ENCODE assay signal across 7 cellular contexts in genomic region chr1:156116731-156117130, GRCh38. TPM values are rescaled to one million over a fixed set of nuclear protein-coding genes. Genes with fewer than 3 reads are reported as not detected.
DNase-seq lines count a peak whose midpoint lies in the region; ATAC-seq and TF ChIP-seq lines count a peak whose summit lies in the region.
"Not testable (repeated sequence)": the region's sequence is repeated elsewhere in the genome, so short reads cannot be mapped to it uniquely, and the experiment has no call there.

No MANE protein-coding gene starts in this region.

- TF ChIP-seq POLR2A in heart left ventricle (IDR thresholded peaks at IDR 0.05) = not testable (repeated sequence)

- CTCF ChIA-PET in RWPE1 (lab: Yijun Ruan, JAX) = interaction anchor here (0.6 to 1.5 kb wide), 3 partner anchors 13 to 110 kb away, joined by 3 to 5 read pairs (median 3); no protein-coding TSS in a partner anchor

- H3K4me1 ChIP-seq in heart left ventricle = peaks cover 32 to 68% (median 59%) of the 10 kb centered on the region in 12 donors
- peaks cover 24 to 47% of the 10 kb centered on the region in 2 donors for H3K4me1 ChIP-seq in muscle layer of duodenum (ENCODE audit: control insufficient read depth in 1 of 2, insufficient read depth in 2 of 2, low read length in 2 of 2)
- H3K4me1 ChIP-seq in skeletal muscle tissue (ENCODE audit: control insufficient read depth in 3 of 3, insufficient read depth in 3 of 3, low read length in 3 of 3) = peaks cover 65 to 75% (median 65%) of the 10 kb centered on the region in 3 donors

- H3K9me3 ChIP-seq in heart left ventricle; muscle layer of duodenum (ENCODE audit: control insufficient read depth in 1 of 2, low read length in 2 of 2); skeletal muscle tissue (ENCODE audit: control insufficient read depth in 3 of 3, low read length in 3 of 3): not testable (repeated sequence)

- H3K36me3 Mint-ChIP-seq in activated T-helper 17 cell treated with anti-CD3 and anti-CD28 coated beads, Interleukin-2, amount 50 U/mL, for 72 hours (ENCODE audit: low read depth) = peaks cover 77% of the 10 kb centered on the region

- WGBS in heart left ventricle, 4 donors = 51 to 74% (median 61%) methylated on average over 5 of the region's 5 CpGs

- H3K4me3 Mint-ChIP-seq in activated T-helper 17 cell treated with anti-CD3 and anti-CD28 coated beads, Interleukin-2, amount 50 U/mL, for 72 hours = peak overlapping the region; percentile 91

- H3K4me1 Mint-ChIP-seq in activated T-helper 17 cell treated with anti-CD3 and anti-CD28 coated beads, Interleukin-2, amount 50 U/mL, for 72 hours = peaks cover 27% of the 10 kb centered on the region

- not testable (repeated sequence) for TF ChIP-seq CTCF in GM12864 (IDR thresholded peaks at IDR 0.05; ENCODE audit: low read depth, low read length, missing control alignments); RWPE1 (conservative IDR thresholded peaks at IDR 0.05; ENCODE audit: low read depth); choroid plexus epithelial cell (conservative IDR thresholded peaks at IDR 0.05; ENCODE audit: low read depth, low read length); heart left ventricle (IDR thresholded peaks at IDR 0.05)

- not testable (repeated sequence) for DNase-seq in GM12864 (ENCODE audit: low read depth); RWPE1 (ENCODE audit: low spot score); choroid plexus epithelial cell (ENCODE audit: low read depth); heart left ventricle

- intact Hi-C loops in heart left ventricle (cut with DNase I) = loop anchor here in 1 of 10 donors (10.0 kb wide), 1 partner anchor 548 kb away; no protein-coding TSS in a partner anchor

- POLR2A ChIA-PET in RWPE1 (lab: Yijun Ruan, JAX; ENCODE audit: low non-redundant PET) = interaction anchor here (0.6 to 1.1 kb wide), 2 partner anchors 13 to 18 kb away, joined by 3 read pairs; no protein-coding TSS in a partner anchor

- H3K4me3 ChIP-seq in GM12864 (ENCODE audit: low read depth, low read length) = peak overlapping the region; percentile 71; the same call in 1 of the 2 replicates
- H3K4me3 ChIP-seq in choroid plexus epithelial cell (ENCODE audit: low read depth, low read length) = peak overlapping the region; percentile 99
- H3K4me3 ChIP-seq in heart left ventricle = peak overlapping the region; percentile 78 to 100 (median 91)
- peak overlapping the region; percentile 92 to 99 for H3K4me3 ChIP-seq in muscle layer of duodenum (ENCODE audit: low read depth in 1 of 2, low read length in 2 of 2)
- peak overlapping the region; percentile 96 to 100 (median 100) for H3K4me3 ChIP-seq in skeletal muscle tissue (ENCODE audit: low read length in 3 of 3)

- H3K27ac Mint-ChIP-seq in activated T-helper 17 cell treated with anti-CD3 and anti-CD28 coated beads, Interleukin-2, amount 50 U/mL, for 72 hours = peak overlapping the region; percentile 90

- not testable (repeated sequence) for H3K27me3 ChIP-seq in heart left ventricle; muscle layer of duodenum (ENCODE audit: low read depth, low read length); skeletal muscle tissue (ENCODE audit: control insufficient read depth in 3 of 3, insufficient read depth in 3 of 3, low read length in 3 of 3)

- H3K27ac ChIP-seq in RWPE1 (peak overlapping the region; percentile 100), heart left ventricle (peak overlapping the region; percentile 81 to 99 (median 98)), muscle layer of duodenum (ENCODE audit: low read length) (peak overlapping the region; percentile 98), skeletal muscle tissue (ENCODE audit: low read depth, low read length) (peak overlapping the region; percentile 97)

- H3K9me3 Mint-ChIP-seq in activated T-helper 17 cell treated with anti-CD3 and anti-CD28 coated beads, Interleukin-2, amount 50 U/mL, for 72 hours = not testable (repeated sequence)

- H3K36me3 ChIP-seq in heart left ventricle = peaks cover 0 to 37% (median 0%) of the 10 kb centered on the region in 9 donors
- peaks cover 5 to 24% of the 10 kb centered on the region in 2 donors for H3K36me3 ChIP-seq in muscle layer of duodenum (ENCODE audit: control insufficient read depth in 1 of 2, insufficient read depth in 2 of 2, low read length in 2 of 2)
- H3K36me3 ChIP-seq in skeletal muscle tissue (ENCODE audit: control insufficient read depth in 3 of 3, insufficient read depth in 3 of 3, low read length in 3 of 3) = not testable (repeated sequence)

- not testable (repeated sequence) for ATAC-seq in activated T-helper 17 cell treated with anti-CD3 and anti-CD28 coated beads, Interleukin-2, amount 50 U/mL, for 72 hours (replicated peaks); heart left ventricle

- peak overlapping the region; percentile 99 to 100 (median 100) for H3K9ac ChIP-seq in skeletal muscle tissue (ENCODE audit: low read depth in 1 of 3, low read length in 3 of 3)

- not testable (repeated sequence) for H3K27me3 Mint-ChIP-seq in activated T-helper 17 cell treated with anti-CD3 and anti-CD28 coated beads, Interleukin-2, amount 50 U/mL, for 72 hours

RNA-seq across cellular contexts. Expression of gene LMNA, which starts 2.2 kb away (rescaled TPM):
- total RNA-seq in activated T-helper 17 cell treated with anti-CD3 and anti-CD28 coated beads, Interleukin-2, amount 50 U/mL, for 72 hours = 100 to 1,000 TPM; 150 to 338 TPM
- 100 to 1,000 TPM; 223 to 396 (median 279) TPM for total RNA-seq in heart left ventricle
- 100 to 1,000 TPM; 257 to 272 TPM for polyA plus RNA-seq in heart left ventricle
- total RNA-seq in skeletal muscle tissue = 399 TPM

RNA-seq across cellular contexts. Expression of gene MEX3A, which starts 34.5 kb away (rescaled TPM):
- total RNA-seq in activated T-helper 17 cell treated with anti-CD3 and anti-CD28 coated beads, Interleukin-2, amount 50 U/mL, for 72 hours = under 1 TPM; 0.15 to 0.21 TPM
- total RNA-seq in heart left ventricle (under 1 TPM; 0.12 to 0.53 (median 0.32) TPM), skeletal muscle tissue (6.8 TPM)
- polyA plus RNA-seq in heart left ventricle = under 1 TPM; 0.15 to 0.42 TPM

RNA-seq across cellular contexts. Expression of gene SEMA4A, which starts 36.7 kb away (rescaled TPM):
- 10 to 100 TPM in 1 of 2 donors, 1 to 10 TPM in 1; 1.8 to 17.6 TPM for total RNA-seq in activated T-helper 17 cell treated with anti-CD3 and anti-CD28 coated beads, Interleukin-2, amount 50 U/mL, for 72 hours
- total RNA-seq in heart left ventricle (10 to 100 TPM in 1 of 9 donors, 1 to 10 TPM in 5, under 1 TPM in 3; 0.60 to 10.2 (median 1.6) TPM), skeletal muscle tissue (4.2 TPM)
- 1 to 10 TPM in 1 of 2 donors, under 1 TPM in 1; 0.90 to 1.8 TPM for polyA plus RNA-seq in heart left ventricle

RNA-seq across cellular contexts. Expression of gene RAB25, which starts 55.8 kb away (rescaled TPM):
- 1 to 10 TPM in 1 of 2 donors, under 1 TPM in 1; 0.43 to 1.2 TPM for total RNA-seq in activated T-helper 17 cell treated with anti-CD3 and anti-CD28 coated beads, Interleukin-2, amount 50 U/mL, for 72 hours
- not detected for total RNA-seq in heart left ventricle
- under 1 TPM in 1 of 2 donors, not detected in 1; 0.38 TPM for polyA plus RNA-seq in heart left ventricle
- not detected for total RNA-seq in skeletal muscle tissue
